9 cellular contexts compared by ENCODE assay signal in the genomic region with DNA sequence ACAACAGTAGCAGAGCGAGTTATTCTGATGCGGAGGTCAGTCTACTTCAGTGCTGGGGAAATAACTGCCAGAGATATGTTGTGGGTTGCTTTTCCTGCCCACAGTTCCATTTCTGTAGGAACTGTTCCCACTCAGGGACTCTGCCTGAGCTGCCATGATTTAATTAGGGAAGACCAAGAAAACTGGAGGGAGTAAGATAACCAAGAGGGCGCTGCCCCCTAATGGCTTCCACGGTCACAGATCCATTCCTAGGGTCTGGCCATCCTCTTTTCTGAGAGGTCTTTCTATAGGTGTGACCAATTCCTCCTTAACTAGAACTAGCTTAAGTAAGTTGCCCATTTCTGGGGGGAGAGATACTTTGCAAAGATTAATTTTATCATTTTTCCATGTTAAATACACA.
DNase-seq lines count a peak whose midpoint lies in the region; ATAC-seq and TF ChIP-seq lines count a peak whose summit lies in the region.
"Had no signal": no experiment of that assay in that cellular context is flagged by ENCODE, and none has a peak within 500 bp of the region (broad histone marks: within the 10 kb centered on the region; RNA-seq: fewer than 3 reads in every experiment).

No MANE protein-coding gene starts in this region.

- peaks cover 6% of the 10 kb centered on the region for H3K4me1 Mint-ChIP-seq in stimulated activated memory B cell treated with anti-CD40 and anti-IgM and Interleukin-4, amounts not matched to agents 10 μg/mL and 1 μg/mL and 100 μg/mL, for 72 hours

- POLR2A ChIA-PET in AG04450 (lab: Yijun Ruan, JAX), result no interaction called here
- POLR2A ChIA-PET in PC-3 (lab: Charles Lee; ENCODE audit: unreplicated experiment), result no interaction called here

- H4K20me1 ChIP-seq in PC-3 (ENCODE audit: low read length), result no peaks in the 10 kb centered on the region

- no peaks in the 10 kb centered on the region for H3K79me2 ChIP-seq in PC-3 (ENCODE audit: low read length)

- H3K36me3 ChIP-seq in PC-3 (ENCODE audit: low read depth, low read length), result no peaks in the 10 kb centered on the region
- H3K36me3 ChIP-seq: tibial artery had no signal

- no peak overlapping the region for H3K27ac ChIP-seq in AG04450 (ENCODE audit: low read depth, low read length)
- no peak overlapping the region for H3K27ac ChIP-seq in PC-3 (ENCODE audit: low read length)
- H3K27ac ChIP-seq: tibial artery had no signal

- no peaks in the 10 kb centered on the region for H3F3A ChIP-seq in PC-3 (ENCODE audit: low read length, unreplicated experiment)

- CTCF ChIA-PET in AG04450 (lab: Charles Lee) (interaction anchor here (0.5 to 3.5 kb wide), 6 partner anchors 13 to 369 kb away, joined by 3 to 43 read pairs (median 4); no protein-coding TSS in a partner anchor), PC-3 (lab: Charles Lee) (no interaction called here)

- BruUV-seq in PC-3 (replicated peaks; lab: Mats Ljungman, UMichigan), result no TSS peak

- peak; percentile 54 for TF ChIP-seq CTCF in AG04450 (IDR thresholded peaks at IDR 0.05; ENCODE audit: low read depth, low read length)
- 0 out of 2 replicates have a peak, but pooled peaks have one; percentile 28 for TF ChIP-seq CTCF in PC-3 (conservative IDR thresholded peaks at IDR 0.05; ENCODE audit: low read depth, low read length)

- intact Hi-C loops in PC-3 (cut with micrococcal nuclease), result no loop called here

- no peak overlapping the region for H2AFZ ChIP-seq in PC-3 (ENCODE audit: low read length)

- H3K27me3 ChIP-seq in AG04450 (ENCODE audit: control insufficient read depth, insufficient read depth, low read length), result no peaks in the 10 kb centered on the region
- no peaks in the 10 kb centered on the region for H3K27me3 ChIP-seq in PC-3 (ENCODE audit: low read length)
- H3K27me3 ChIP-seq: tibial artery had no signal

- ATAC-seq in PC-3, result no peak
- ATAC-seq in stimulated activated memory B cell treated with anti-CD40 and anti-IgM and Interleukin-4, amounts not matched to agents 10 μg/mL and 1 μg/mL and 100 μg/mL, for 72 hours, result no peak
- ATAC-seq in HG02588 (IDR thresholded peaks at IDR 0.05; ENCODE audit: unreplicated experiment), result no peak

- DNase-seq in AG04450 (ENCODE audit: low read depth, low spot score), result no peak
- peak; percentile 31 for DNase-seq in HCEC 1CT
- no peak for DNase-seq in PC-3
- DNase-seq in globus pallidus (ENCODE audit: low spot score), result peak; percentile 20
- DNase-seq in MV-4-11 (lab: John Stamatoyannopoulos, UW), result no peak
- no peak for DNase-seq in T-helper 1 cell
- DNase-seq: tibial artery had no signal

- H3K9me2 ChIP-seq in PC-3 (replicated peaks; ENCODE audit: low read length), result no peaks in the 10 kb centered on the region

- H3K4me1 ChIP-seq in PC-3 (ENCODE audit: insufficient read depth, low read length), result no peaks in the 10 kb centered on the region
- H3K4me1 ChIP-seq: tibial artery had no signal

- no peak overlapping the region for H3K4me3 Mint-ChIP-seq in stimulated activated memory B cell treated with anti-CD40 and anti-IgM and Interleukin-4, amounts not matched to agents 10 μg/mL and 1 μg/mL and 100 μg/mL, for 72 hours

- H3K9me3 Mint-ChIP-seq in stimulated activated memory B cell treated with anti-CD40 and anti-IgM and Interleukin-4, amounts not matched to agents 10 μg/mL and 1 μg/mL and 100 μg/mL, for 72 hours, result no peaks in the 10 kb centered on the region

- no peak overlapping the region for H3K9ac ChIP-seq in PC-3 (ENCODE audit: low read length)

- peaks cover 28% of the 10 kb centered on the region for H3K27me3 Mint-ChIP-seq in stimulated activated memory B cell treated with anti-CD40 and anti-IgM and Interleukin-4, amounts not matched to agents 10 μg/mL and 1 μg/mL and 100 μg/mL, for 72 hours

- H3K36me3 Mint-ChIP-seq in stimulated activated memory B cell treated with anti-CD40 and anti-IgM and Interleukin-4, amounts not matched to agents 10 μg/mL and 1 μg/mL and 100 μg/mL, for 72 hours, result no peaks in the 10 kb centered on the region

- H3K4me3 ChIP-seq in AG04450 (ENCODE audit: low read depth, low read length), result no peak overlapping the region
- H3K4me3 ChIP-seq in PC-3 (ENCODE audit: low read length), result no peak overlapping the region
- H3K4me3 ChIP-seq: tibial artery had no signal

- H3K9me3 ChIP-seq in AG04450 (ENCODE audit: control insufficient read depth, insufficient read depth, low read length), result no peaks in the 10 kb centered on the region
- no peaks in the 10 kb centered on the region for H3K9me3 ChIP-seq in PC-3 (ENCODE audit: low read length)
- H3K9me3 ChIP-seq: tibial artery had no signal

- H3K4me2 ChIP-seq in PC-3 (ENCODE audit: low read length), result no peak overlapping the region

- no peak overlapping the region for H3K27ac Mint-ChIP-seq in stimulated activated memory B cell treated with anti-CD40 and anti-IgM and Interleukin-4, amounts not matched to agents 10 μg/mL and 1 μg/mL and 100 μg/mL, for 72 hours

Comparison
In these comparisons a context has a peak if more than half of its experiments do, and no peak if none do; other contexts are left out.
1. DNase-seq: peak in HCEC 1CT (single experiment) and globus pallidus (single experiment); none in AG04450 (single experiment), PC-3 (single experiment), MV-4-11 (single experiment) and T-helper 1 cell (0 of 5).